In genomic region chr17:45246338-45246737, GRCh38 we compare ENCODE assay signal across 2 cellular contexts.
TF ChIP-seq lines count a peak whose summit lies in the region.

No MANE protein-coding gene starts in this region.

TF ChIP-seq in A549, 52 proteins besides CTCF, POLR2A, EP300 and RAD21 (continued from another document):
- no peak for TF ChIP-seq RARB (CRISPR knock-in tag; IDR thresholded peaks at IDR 0.05)

TF ChIP-seq in GM23338, 12 proteins besides CTCF, POLR2A, EP300 and RAD21 (continued from another document):
- TF ChIP-seq REST (IDR thresholded peaks at IDR 0.05; ENCODE audit: unreplicated experiment): no peak
- no peak for TF ChIP-seq NANOG (IDR thresholded peaks at IDR 0.05; ENCODE audit: borderline replicate concordance)
- TF ChIP-seq JUNB (IDR thresholded peaks at IDR 0.05; ENCODE audit: unreplicated experiment): no peak
- TF ChIP-seq ETS1 (IDR thresholded peaks at IDR 0.05): no peak
- no peak for TF ChIP-seq ZNF114 (CRISPR knock-in tag; IDR thresholded peaks at IDR 0.05)
- TF ChIP-seq EZH2phosphoT487 (IDR thresholded peaks at IDR 0.05; ENCODE audit: unreplicated experiment): no peak
